Comparison of ENCODE assay signal across 10 cellular contexts in genomic region chr2:71746946-71747501, GRCh38.
DNase-seq lines count a peak whose midpoint lies in the region; ATAC-seq, FAIRE-seq and TF ChIP-seq lines count a peak whose summit lies in the region.
"Had no signal": no experiment of that assay in that cellular context is flagged by ENCODE, and none has a peak within 500 bp of the region (broad histone marks: within the 10 kb centered on the region; RNA-seq: fewer than 3 reads in every experiment).

No MANE protein-coding gene starts in this region.

- ATAC-seq in HepG2 (peak; percentile 39), GM19395 (IDR thresholded peaks at IDR 0.05; ENCODE audit: unreplicated experiment) (no peak), HG02852 (IDR thresholded peaks at IDR 0.05; ENCODE audit: unreplicated experiment) (no peak)
- ATAC-seq: GM12878 had no signal

- H3K4me2 ChIP-seq in KMS-11, result peak overlapping the region; percentile 19; the same call in 1 of the 2 replicates
- no peak overlapping the region for H3K4me2 ChIP-seq in HepG2 (ENCODE audit: low read depth, low read length)

- TF ChIP-seq EP300 in HepG2 (IDR thresholded peaks at IDR 0.05; ENCODE audit: low read depth in 2 of 2, low read length in 2 of 2) (no peak), HepG2 (CRISPR knock-in tag; IDR thresholded peaks at IDR 0.05; ENCODE audit: borderline replicate concordance) (no peak)

- in situ Hi-C loops in astrocyte of the spinal cord (cut with HindIII; ENCODE audit: low sequenced_read_pairs), result no loop called here
- in situ Hi-C loops in HepG2 (cut with HindIII; ENCODE audit: extremely low pct_ligation_motif_present, low pct_unique_long_range_greater_than_20kb), result no loop called here

- H3K4me3 Mint-ChIP-seq in type B pancreatic cell, result peak overlapping the region; percentile 83
- H3K4me3 Mint-ChIP-seq: activated B cell treated with CpG ODN at 0.5 μM for 24 hours had no signal

- WGBS in HepG2 (ENCODE audit: low lambda C conversion rate), result 8% methylated on average over 10 of the region's 13 CpGs

- no peak for FAIRE-seq in HepG2 (lab: Jason Lieb, UNC)
- FAIRE-seq: GM12878 had no signal

- no peaks in the 10 kb centered on the region for H3K27me3 Mint-ChIP-seq in type B pancreatic cell

- H3K27ac Mint-ChIP-seq in type B pancreatic cell, result peak overlapping the region; percentile 95
- H3K27ac Mint-ChIP-seq: activated B cell treated with CpG ODN at 0.5 μM for 24 hours had no signal

- CTCF ChIA-PET in HepG2 (lab: Yijun Ruan, JAX; ENCODE audit: low intra/inter-chr PET ratio, low total read pairs), result no interaction called here

- no peaks in the 10 kb centered on the region for H3K27me3 ChIP-seq in KMS-11 (ENCODE audit: insufficient read depth, low read depth)
- H3K27me3 ChIP-seq in HepG2 (ENCODE audit: control insufficient read depth in 1 of 2, insufficient read depth in 2 of 2, low read length in 2 of 2), result peaks cover 2 to 30% of the 10 kb centered on the region in 2 experiments; a peak in 2 of 5 replicates

- H3K9ac ChIP-seq in KMS-11 (no peak overlapping the region), HepG2 (ENCODE audit: insufficient read depth, low read depth, low read length) (no peak overlapping the region)

- H3K4me1 Mint-ChIP-seq in type B pancreatic cell (ENCODE audit: unreplicated experiment), result peaks cover 52% of the 10 kb centered on the region
- H3K4me1 Mint-ChIP-seq: activated B cell treated with CpG ODN at 0.5 μM for 24 hours had no signal

- no peaks in the 10 kb centered on the region for H3K36me3 Mint-ChIP-seq in type B pancreatic cell

- H3K4me1 ChIP-seq in KMS-11 (ENCODE audit: low read depth, poor library complexity, severe bottlenecking), result peaks cover 12% of the 10 kb centered on the region
- peaks cover 19% of the 10 kb centered on the region; the same call in 1 of the 2 replicates for H3K4me1 ChIP-seq in HepG2 (ENCODE audit: insufficient read depth, low read length)

- H4K20me1 ChIP-seq in KMS-11 (ENCODE audit: insufficient read depth) (no peaks in the 10 kb centered on the region), HepG2 (ENCODE audit: insufficient read depth, low read length) (no peaks in the 10 kb centered on the region)

- H3K36me3 ChIP-seq in KMS-11 (ENCODE audit: insufficient read depth), result no peaks in the 10 kb centered on the region
- no peaks in the 10 kb centered on the region for H3K36me3 ChIP-seq in HepG2 (replicated peaks in 1 of 2; ENCODE audit: control insufficient read depth in 1 of 2, insufficient read depth in 2 of 2, low read length in 2 of 2)

- no peak for TF ChIP-seq POLR2A in HepG2 (IDR thresholded peaks at IDR 0.05; ENCODE audit: insufficient read depth in 1 of 2, low read depth in 2 of 2, low read length in 2 of 2)

- peak overlapping the region; percentile 41; the same call in 1 of the 2 replicates for H2AFZ ChIP-seq in KMS-11 (ENCODE audit: low read depth)
- no peak overlapping the region for H2AFZ ChIP-seq in HepG2 (ENCODE audit: low read length)

- no peaks in the 10 kb centered on the region for H3K9me3 Mint-ChIP-seq in type B pancreatic cell

- TF ChIP-seq RAD21 in HepG2 (CRISPR knock-in tag; IDR thresholded peaks at IDR 0.05), result no peak

- DNase-seq in astrocyte of the spinal cord (ENCODE audit: low read depth, low spot score), result peak; percentile 18
- no peak for DNase-seq in HepG2 (ENCODE audit: low spot score)
- DNase-seq in type B pancreatic cell (ENCODE audit: extremely low spot score, unreplicated experiment), result no peak
- no peak for DNase-seq in T-helper 1 cell
- no peak for DNase-seq in cerebellar nuclear complex (lab: John Stamatoyannopoulos, UW)
- DNase-seq: activated B cell treated with CpG ODN at 0.5 μM for 24 hours had no signal

- H3K4me3 ChIP-seq in KMS-11 (IDR thresholded peaks at IDR 0.05; ENCODE audit: insufficient read depth, low read depth, low read length), result no peak overlapping the region
- H3K4me3 ChIP-seq in astrocyte of the spinal cord (ENCODE audit: low read depth, low read length), result no peak overlapping the region
- H3K4me3 ChIP-seq in HepG2 (replicated peaks in 1 of 3; ENCODE audit: insufficient read depth in 1 of 3, low read depth in 2 of 3, low read length in 3 of 3), result no peak overlapping the region
- H3K4me3 ChIP-seq: GM12878 had no signal

- peak overlapping the region; percentile 8; the same call in 1 of the 2 replicates for H3K27ac ChIP-seq in KMS-11
- no peak overlapping the region for H3K27ac ChIP-seq in HepG2 (ENCODE audit: extremely low read length, insufficient read depth, low read length)

- POLR2A ChIA-PET in HepG2 (lab: Yijun Ruan, JAX), result no interaction called here

- no peaks in the 10 kb centered on the region for H3K79me2 ChIP-seq in KMS-11 (ENCODE audit: insufficient read depth, low read depth)
- H3K79me2 ChIP-seq in HepG2 (ENCODE audit: insufficient read depth, low read length), result no peaks in the 10 kb centered on the region

- no peaks in the 10 kb centered on the region for H3K9me3 ChIP-seq in HepG2 (ENCODE audit: low read length)

- intact Hi-C loops in HepG2 (cut with micrococcal nuclease; ENCODE audit: unreplicated experiment), result no loop called here

- TF ChIP-seq CTCF in KMS-11 (conservative IDR thresholded peaks at IDR 0.05; ENCODE audit: low read depth, low read length) (no peak), astrocyte of the spinal cord (IDR thresholded peaks at IDR 0.05; ENCODE audit: low read depth, low read length) (no peak), HepG2 (CRISPR knock-in tag; IDR thresholded peaks at IDR 0.05) (no peak), type B pancreatic cell (conservative IDR thresholded peaks at IDR 0.05) (no peak)

- no TSS peak for BruUV-seq in HepG2 (replicated peaks; lab: Mats Ljungman, UMichigan)

TF ChIP-seq in HepG2, 621 proteins besides CTCF, POLR2A, EP300 and RAD21:
- TF ChIP-seq ZNF644 (CRISPR knock-in tag; IDR thresholded peaks at IDR 0.05; ENCODE audit: low read depth) (no peak), THAP11 (CRISPR knock-in tag; IDR thresholded peaks at IDR 0.05) (no peak), ZNF724P (CRISPR knock-in tag; IDR thresholded peaks at IDR 0.05; ENCODE audit: borderline replicate concordance) (no peak), NBN (conservative IDR thresholded peaks at IDR 0.05) (no peak), HOXA7 (CRISPR knock-in tag; IDR thresholded peaks at IDR 0.05) (no peak), ZNF552 (CRISPR knock-in tag; IDR thresholded peaks at IDR 0.05; ENCODE audit: borderline replicate concordance) (no peak), ZNF761 (CRISPR knock-in tag; conservative IDR thresholded peaks at IDR 0.05) (no peak), RFX5 (IDR thresholded peaks at IDR 0.05; ENCODE audit: low read depth, low read length) (no peak), ZNF263 (CRISPR knock-in tag; IDR thresholded peaks at IDR 0.05) (no peak), ZNF547 (CRISPR knock-in tag; IDR thresholded peaks at IDR 0.05) (no peak), SIX1 (CRISPR knock-in tag; IDR thresholded peaks at IDR 0.05; ENCODE audit: borderline replicate concordance) (no peak), TP53 (CRISPR knock-in tag; conservative IDR thresholded peaks at IDR 0.05) (no peak), TMF1 (CRISPR knock-in tag; IDR thresholded peaks at IDR 0.05; ENCODE audit: low read depth) (no peak), HDAC6 (IDR thresholded peaks at IDR 0.05; ENCODE audit: low read depth, low read length) (no peak), PITX1 (CRISPR knock-in tag; IDR thresholded peaks at IDR 0.05) (no peak), EHMT2 (IDR thresholded peaks at IDR 0.05; ENCODE audit: borderline replicate concordance, low read depth, low read length) (no peak), TRAFD1 (CRISPR knock-in tag; IDR thresholded peaks at IDR 0.05; ENCODE audit: borderline replicate concordance) (no peak), BRF2 (CRISPR knock-in tag; IDR thresholded peaks at IDR 0.05) (no peak)
